ENCODE assay signal across 17 cellular contexts in the genomic region with DNA sequence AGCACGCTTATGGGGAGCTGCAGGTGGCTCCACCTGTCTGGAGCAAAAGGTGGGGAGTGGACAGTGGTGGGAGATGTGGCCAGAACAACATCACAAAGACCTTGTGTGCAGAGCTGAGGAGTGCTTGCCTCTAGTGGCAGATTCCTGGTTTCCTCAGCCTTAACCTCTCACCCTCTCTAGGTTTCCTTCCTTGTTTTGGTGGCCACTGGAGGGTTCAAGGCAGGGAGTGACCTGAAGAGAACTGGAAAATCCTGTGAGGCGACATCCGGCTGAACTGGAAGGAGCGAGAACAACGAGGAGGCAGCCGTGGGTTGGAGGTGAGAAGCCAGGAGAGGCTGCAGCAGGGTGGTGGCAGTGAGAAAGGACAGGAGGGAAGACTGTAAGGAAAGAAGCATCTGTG. TPM values are rescaled to one million over a fixed set of nuclear protein-coding genes. Genes with fewer than 3 reads are reported as not detected.
DNase-seq lines count a peak whose midpoint lies in the region; ATAC-seq and TF ChIP-seq lines count a peak whose summit lies in the region.
"Had no signal": no experiment of that assay in that cellular context is flagged by ENCODE, and none has a peak within 500 bp of the region (broad histone marks: within the 10 kb centered on the region; RNA-seq: fewer than 3 reads in every experiment).

No MANE protein-coding gene starts in this region.

- H3K27ac ChIP-seq in PC-9: peak overlapping the region; percentile 33
- H3K27ac ChIP-seq in lower lobe of right lung: no peak overlapping the region
- H3K27ac ChIP-seq: A549, C4-2B had no signal

- peak overlapping the region; percentile 2 for H3K27ac Mint-ChIP-seq in type B pancreatic cell

- H3K4me2 ChIP-seq in PC-9: peak overlapping the region; percentile 60
- H3K4me2 ChIP-seq: A549 had no signal

- peaks cover 18% of the 10 kb centered on the region; the same call in 1 of the 2 replicates for H3F3A ChIP-seq in PC-9 (ENCODE audit: insufficient read depth, low read depth)

- CTCF ChIA-PET in PC-9 (lab: Charles Lee): interaction anchor here (0.5 to 1.4 kb wide), 4 partner anchors 11 to 815 kb away, joined by 3 to 4 read pairs (median 3); no protein-coding TSS in a partner anchor

- no peaks in the 10 kb centered on the region for H3K9me2 ChIP-seq in PC-9 (ENCODE audit: insufficient read depth)

- TF ChIP-seq CTCF in PC-9 (conservative IDR thresholded peaks at IDR 0.05): no peak
- no peak for TF ChIP-seq CTCF in lower lobe of right lung (IDR thresholded peaks at IDR 0.05)
- TF ChIP-seq CTCF in type B pancreatic cell (conservative IDR thresholded peaks at IDR 0.05): no peak

- H3K4me1 Mint-ChIP-seq in type B pancreatic cell (ENCODE audit: unreplicated experiment): no peaks in the 10 kb centered on the region

- H4K20me1 ChIP-seq in PC-9 (ENCODE audit: insufficient read depth): no peaks in the 10 kb centered on the region

- POLR2A ChIA-PET in PC-9 (lab: Charles Lee; ENCODE audit: unreplicated experiment): interaction anchor here (0.9 kb wide), 1 partner anchor 10 kb away, joined by 5 read pairs; no protein-coding TSS in a partner anchor

- H3K4me1 ChIP-seq in PC-9 (replicated peaks; ENCODE audit: insufficient read depth): peaks cover 32% of the 10 kb centered on the region
- no peaks in the 10 kb centered on the region for H3K4me1 ChIP-seq in lower lobe of right lung
- H3K4me1 ChIP-seq: A549, BE2C had no signal

- H3K4me3 Mint-ChIP-seq in type B pancreatic cell: no peak overlapping the region
- H3K4me3 Mint-ChIP-seq: CD4-positive, alpha-beta memory T cell had no signal

- H3K27me3 Mint-ChIP-seq in type B pancreatic cell: peaks cover 41% of the 10 kb centered on the region
- H3K27me3 Mint-ChIP-seq: CD4-positive, alpha-beta memory T cell had no signal

- peak overlapping the region; percentile 69 for H2AFZ ChIP-seq in PC-9

- no peaks in the 10 kb centered on the region for H3K27me3 ChIP-seq in PC-9 (ENCODE audit: insufficient read depth, low read depth)
- no peaks in the 10 kb centered on the region for H3K27me3 ChIP-seq in lower lobe of right lung (ENCODE audit: low read depth)

- no TSS peak for BruUV-seq in PC-9 (replicated peaks; lab: Mats Ljungman, UMichigan)

- H3K79me2 ChIP-seq in PC-9 (ENCODE audit: low read depth): no peaks in the 10 kb centered on the region

- no peaks in the 10 kb centered on the region for H3K9me3 Mint-ChIP-seq in type B pancreatic cell
- H3K9me3 Mint-ChIP-seq: CD4-positive, alpha-beta memory T cell had no signal

- no peaks in the 10 kb centered on the region for H3K36me3 Mint-ChIP-seq in type B pancreatic cell

- peak overlapping the region; percentile 18; the same call in 1 of the 2 replicates for H3K4me3 ChIP-seq in PC-9
- no peak overlapping the region for H3K4me3 ChIP-seq in lower lobe of right lung
- H3K4me3 ChIP-seq: A549 had no signal

- peak; percentile 37 for DNase-seq in HT-29 (ENCODE audit: low spot score)
- DNase-seq in PC-9: peak; percentile 66 to 83
- DNase-seq in lower lobe of right lung: no peak
- DNase-seq in type B pancreatic cell (ENCODE audit: extremely low spot score, unreplicated experiment): no peak
- DNase-seq in NCI-H1417 treated with DMSO at 0.1 percent for 48 hours (lab: John Stamatoyannopoulos, UW): no peak
- no peak for DNase-seq in EL
- DNase-seq: BE2C; CD4-positive, alpha-beta memory T cell; DMS79 treated with DMSO at 0.1 percent for 48 hours; GF-D8; H7; IMR-90; KBM-7 had no signal

- intact Hi-C loops in PC-9 (cut with micrococcal nuclease; ENCODE audit: unreplicated experiment) (loop anchor here (1.0 to 10.0 kb wide), 2 partner anchors 29 to 633 kb away; no protein-coding TSS in a partner anchor), lower lobe of right lung (cut with DNase I) (no loop called here)

- no peaks in the 10 kb centered on the region for H3K36me3 ChIP-seq in PC-9 (ENCODE audit: low read depth)
- H3K36me3 ChIP-seq in lower lobe of right lung: no peaks in the 10 kb centered on the region
- H3K36me3 ChIP-seq: BE2C had no signal

- H3K9me3 ChIP-seq in PC-9 (ENCODE audit: insufficient read depth, low read depth) (no peaks in the 10 kb centered on the region), lower lobe of right lung (no peaks in the 10 kb centered on the region)
- H3K9me3 ChIP-seq: A549, BE2C had no signal

- peak; percentile 41 to 57 for ATAC-seq in lower lobe of right lung
- no peak for ATAC-seq in HG02759 (IDR thresholded peaks at IDR 0.05; ENCODE audit: unreplicated experiment)
- no peak for ATAC-seq in HG02884 (IDR thresholded peaks at IDR 0.05; ENCODE audit: unreplicated experiment)
- ATAC-seq: A549 had no signal

RNA-seq across cellular contexts. Expression of a gene that starts 6.3 kb away (rescaled TPM):
- total RNA-seq in HT-29 (2014; rRNA removed; shearing (Covaris generic)): 2.7 and 3.5 TPM in 2 replicates
- total RNA-seq in PC-9 (2021) (12.4 and 35.7 TPM in 2 replicates), lower lobe of right lung (42.4 TPM), type B pancreatic cell (ENCODE audit: low replicate concordance) (5.6 and 11.8 TPM in 2 replicates)

RNA-seq across cellular contexts. Expression of a gene that starts 49.8 kb away (rescaled TPM):
- total RNA-seq in HT-29 (2014; rRNA removed; shearing (Covaris generic)): 1.0 and 1.3 TPM in 2 replicates
- total RNA-seq in PC-9 (2021): 55.7 and 79.0 TPM in 2 replicates
- 6.7 TPM for total RNA-seq in lower lobe of right lung
- total RNA-seq in type B pancreatic cell (ENCODE audit: low replicate concordance): 2.2 and 2.6 TPM in 2 replicates
- total RNA-seq: H7, IMR-90 had no signal

Comparison
In these comparisons a context has a peak if more than half of its experiments do, and no peak if none do; other contexts are left out.
1. DNase-seq: peak in HT-29 (single experiment) and PC-9 (2 of 2); none in lower lobe of right lung (single experiment), type B pancreatic cell (single experiment), NCI-H1417 treated with DMSO at 0.1 percent for 48 hours (single experiment) and EL (single experiment).
2. ATAC-seq: peak in lower lobe of right lung (2 of 2); none in HG02759 (single experiment) and HG02884 (single experiment).